ENCODE assay signal across 12 cellular contexts in the genomic region with DNA sequence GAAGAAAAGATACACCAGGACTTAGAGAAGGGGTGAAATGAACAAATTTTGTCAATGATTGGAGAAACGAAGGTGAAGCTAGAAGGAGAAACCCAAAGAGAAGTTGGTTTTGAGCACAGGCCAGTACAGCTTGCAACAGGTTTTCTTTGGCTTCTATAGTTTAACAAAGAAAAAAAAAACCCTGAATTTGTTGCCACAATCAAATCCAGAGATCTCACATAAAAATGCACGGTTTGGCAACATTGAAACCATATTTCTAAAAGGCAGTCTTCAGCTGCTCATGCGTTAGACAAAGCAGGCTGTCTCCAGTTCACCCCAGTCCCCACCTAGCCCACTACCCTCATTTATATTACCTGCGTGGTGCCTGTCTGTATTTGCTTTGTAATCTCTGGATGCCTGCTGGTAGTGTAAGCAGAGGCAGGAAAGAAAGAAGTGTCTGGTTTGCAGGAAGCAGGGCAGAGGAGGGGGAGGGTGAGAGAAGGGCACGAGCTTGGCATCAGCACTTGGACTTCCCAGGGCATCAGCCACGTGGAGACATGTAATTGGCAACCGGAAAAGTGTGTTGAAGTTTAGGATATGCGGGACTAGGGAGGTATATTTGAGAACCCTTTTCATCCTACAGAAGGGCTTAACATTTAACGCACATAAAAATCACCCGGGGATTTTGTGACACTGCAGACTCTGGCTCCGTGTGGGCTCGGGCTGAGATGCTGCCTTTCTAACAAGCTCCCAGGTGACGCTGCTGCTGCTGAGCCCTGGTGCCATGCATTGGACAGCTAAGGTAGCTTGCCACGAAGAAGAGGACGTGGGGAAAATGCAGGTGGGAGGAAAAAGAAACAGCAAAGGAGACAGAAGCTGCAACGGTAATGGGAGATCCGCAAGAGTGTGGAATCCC. TPM values are rescaled to one million over a fixed set of nuclear protein-coding genes. Genes with fewer than 3 reads are reported as not detected.
DNase-seq lines count a peak whose midpoint lies in the region; ATAC-seq and TF ChIP-seq lines count a peak whose summit lies in the region.
"Had no signal": no experiment of that assay in that cellular context is flagged by ENCODE, and none has a peak within 500 bp of the region (broad histone marks: within the 10 kb centered on the region; RNA-seq: fewer than 3 reads in every experiment).

No MANE protein-coding gene starts in this region.

- no peak for TF ChIP-seq CTCF in RWPE2 (IDR thresholded peaks at IDR 0.05; ENCODE audit: poor library complexity, severe bottlenecking)
- TF ChIP-seq CTCF in omental fat pad (IDR thresholded peaks at IDR 0.05), result no peak

- no peaks in the 10 kb centered on the region for H3K36me3 Mint-ChIP-seq in activated naive CD4-positive, alpha-beta T cell treated with anti-CD3 and anti-CD28 coated beads, Interleukin-2, amount 50 U/mL, for 24 hours
- peaks cover 32% of the 10 kb centered on the region for H3K36me3 Mint-ChIP-seq in stimulated activated effector memory CD8-positive, alpha-beta T cell treated with anti-CD3 and anti-CD28 coated beads, Interleukin-12 subunit alpha, Interleukin-12 subunit beta, amount 100 ng/mL, for 72 hours

- DNase-seq in activated naive CD4-positive, alpha-beta T cell (lab: John Stamatoyannopoulos, UW), result no peak
- DNase-seq in RWPE2 (ENCODE audit: low spot score) (no peak), fibroblast of gingiva (ENCODE audit: low read depth) (peak; percentile 42), HPDE6-E6E7 (ENCODE audit: extremely low spot score) (no peak), omental fat pad (ENCODE audit: low spot score) (no peak)
- DNase-seq in stimulated activated effector memory CD8-positive, alpha-beta T cell treated with anti-CD3 and anti-CD28 coated beads, Interleukin-12 subunit alpha, Interleukin-12 subunit beta, amount 100 ng/mL, for 72 hours (ENCODE audit: low spot score in 2 of 2), result no peak
- DNase-seq: BE2C had no signal

- H3K27ac Mint-ChIP-seq in activated naive CD4-positive, alpha-beta T cell treated with anti-CD3 and anti-CD28 coated beads, Interleukin-2, amount 50 U/mL, for 24 hours, result peak overlapping the region; percentile 94
- H3K27ac Mint-ChIP-seq in stimulated activated effector memory CD8-positive, alpha-beta T cell treated with anti-CD3 and anti-CD28 coated beads, Interleukin-12 subunit alpha, Interleukin-12 subunit beta, amount 100 ng/mL, for 72 hours, result peak overlapping the region; percentile 48
- H3K27ac Mint-ChIP-seq: stimulated activated memory B cell treated with anti-CD40 and anti-IgM and Interleukin-4, amounts not matched to agents 10 μg/mL and 1 μg/mL and 100 μg/mL, for 72 hours had no signal

- H3K27ac ChIP-seq in RWPE2 (ENCODE audit: poor library complexity, severe bottlenecking), result no peak overlapping the region

- H3K9me3 Mint-ChIP-seq in activated naive CD4-positive, alpha-beta T cell treated with anti-CD3 and anti-CD28 coated beads, Interleukin-2, amount 50 U/mL, for 24 hours, result no peaks in the 10 kb centered on the region
- H3K9me3 Mint-ChIP-seq in stimulated activated effector memory CD8-positive, alpha-beta T cell treated with anti-CD3 and anti-CD28 coated beads, Interleukin-12 subunit alpha, Interleukin-12 subunit beta, amount 100 ng/mL, for 72 hours, result no peaks in the 10 kb centered on the region

- peak overlapping the region; percentile 62 for H3K4me3 Mint-ChIP-seq in activated naive CD4-positive, alpha-beta T cell treated with anti-CD3 and anti-CD28 coated beads, Interleukin-2, amount 50 U/mL, for 24 hours
- no peak overlapping the region for H3K4me3 Mint-ChIP-seq in stimulated activated effector memory CD8-positive, alpha-beta T cell treated with anti-CD3 and anti-CD28 coated beads, Interleukin-12 subunit alpha, Interleukin-12 subunit beta, amount 100 ng/mL, for 72 hours
- H3K4me3 Mint-ChIP-seq: stimulated activated memory B cell treated with anti-CD40 and anti-IgM and Interleukin-4, amounts not matched to agents 10 μg/mL and 1 μg/mL and 100 μg/mL, for 72 hours had no signal

- H3K9me3 ChIP-seq in RWPE2 (ENCODE audit: severe bottlenecking), result no peaks in the 10 kb centered on the region
- H3K9me3 ChIP-seq: BE2C had no signal

- H3K27me3 Mint-ChIP-seq in activated naive CD4-positive, alpha-beta T cell treated with anti-CD3 and anti-CD28 coated beads, Interleukin-2, amount 50 U/mL, for 24 hours, result no peaks in the 10 kb centered on the region
- H3K27me3 Mint-ChIP-seq: stimulated activated memory B cell treated with anti-CD40 and anti-IgM and Interleukin-4, amounts not matched to agents 10 μg/mL and 1 μg/mL and 100 μg/mL, for 72 hours had no signal

- ATAC-seq in RWPE2 (ENCODE audit: low read depth) (peak; percentile 37; the same call in 1 of the 3 replicates), omental fat pad (ENCODE audit: low FRiP score) (no peak), HG02759 (IDR thresholded peaks at IDR 0.05; ENCODE audit: unreplicated experiment) (no peak)
- ATAC-seq in stimulated activated effector memory CD8-positive, alpha-beta T cell treated with anti-CD3 and anti-CD28 coated beads, Interleukin-12 subunit alpha, Interleukin-12 subunit beta, amount 100 ng/mL, for 72 hours, result no peak
- ATAC-seq: HCT116; Panc1; stimulated activated memory B cell treated with anti-CD40 and anti-IgM and Interleukin-4, amounts not matched to agents 10 μg/mL and 1 μg/mL and 100 μg/mL, for 72 hours had no signal

- H3K27me3 ChIP-seq in RWPE2 (ENCODE audit: insufficient read depth, poor library complexity, severe bottlenecking), result peaks cover 3% of the 10 kb centered on the region
- H3K27me3 ChIP-seq: BE2C had no signal

- peaks cover 26% of the 10 kb centered on the region for H3K4me1 Mint-ChIP-seq in activated naive CD4-positive, alpha-beta T cell treated with anti-CD3 and anti-CD28 coated beads, Interleukin-2, amount 50 U/mL, for 24 hours
- peaks cover 11% of the 10 kb centered on the region for H3K4me1 Mint-ChIP-seq in stimulated activated effector memory CD8-positive, alpha-beta T cell treated with anti-CD3 and anti-CD28 coated beads, Interleukin-12 subunit alpha, Interleukin-12 subunit beta, amount 100 ng/mL, for 72 hours

- no peak overlapping the region for H3K4me3 ChIP-seq in RWPE2 (ENCODE audit: severe bottlenecking)

- H3K4me1 ChIP-seq in RWPE2 (ENCODE audit: insufficient read depth, poor library complexity, severe bottlenecking), result no peaks in the 10 kb centered on the region
- H3K4me1 ChIP-seq: BE2C had no signal

- peaks cover 32% of the 10 kb centered on the region for H3K36me3 ChIP-seq in RWPE2 (ENCODE audit: low read depth)

RNA-seq across cellular contexts. Expression of a gene that starts 14.4 kb away (rescaled TPM):
- 10 to 100 TPM; 46.4 to 72.7 (median 54.2) TPM for total RNA-seq in omental fat pad

RNA-seq across cellular contexts. Expression of a gene that starts 48.5 kb away (rescaled TPM):
- under 1 TPM in 1 of 4 donors, not detected in 3; 0.12 TPM for total RNA-seq in omental fat pad
